1 cellular context compared by ENCODE assay signal in genomic region chr17:19362293-19363113, GRCh38.
TF ChIP-seq lines count a peak whose summit lies in the region.

Gene B9D1 (minus strand): TSS chr17:19362723. CDS start chr17:19362569, 154 bp downstream.

TF ChIP-seq in HepG2, 621 proteins besides CTCF, POLR2A, EP300 and RAD21 (continued from another document and continues in another):
- TF ChIP-seq KLF9 (CRISPR knock-in tag; IDR thresholded peaks at IDR 0.05; ENCODE audit: low read depth) (peak; percentile 46; the same call in 1 of the 2 replicates), KDM4B (CRISPR knock-in tag; IDR thresholded peaks at IDR 0.05) (no peak), PHF8 (CRISPR knock-in tag; IDR thresholded peaks at IDR 0.05) (peak; percentile 78), GMEB1 (CRISPR knock-in tag; IDR thresholded peaks at IDR 0.05; ENCODE audit: borderline replicate concordance) (peak; percentile 62; the same call in 1 of the 2 replicates), ELF4 (CRISPR knock-in tag; IDR thresholded peaks at IDR 0.05; ENCODE audit: borderline replicate concordance) (no peak), DMAP1 (CRISPR knock-in tag; IDR thresholded peaks at IDR 0.05) (peak; percentile 81), FOXA1 (IDR thresholded peaks at IDR 0.05) (no peak), FOXA1 (CRISPR knock-in tag; IDR thresholded peaks at IDR 0.05) (0 out of 2 replicates have a peak, but pooled peaks have one; percentile 15), ZMYM4 (CRISPR knock-in tag; IDR thresholded peaks at IDR 0.05) (peak; percentile 68), ZNF546 (CRISPR knock-in tag; conservative IDR thresholded peaks at IDR 0.05) (peak; percentile 84; the same call in 1 of the 2 replicates), ZNF484 (CRISPR knock-in tag; IDR thresholded peaks at IDR 0.05; ENCODE audit: borderline replicate concordance, low read depth) (no peak), FOXC1 (CRISPR knock-in tag; IDR thresholded peaks at IDR 0.05; ENCODE audit: borderline replicate concordance) (peak; percentile 71; the same call in 1 of the 2 replicates), TRIM24 (CRISPR knock-in tag; IDR thresholded peaks at IDR 0.05) (no peak), KLF16 (CRISPR knock-in tag; IDR thresholded peaks at IDR 0.05) (peak; percentile 40 to 51; a peak in 1 of 4 replicates), KMT2B (CRISPR knock-in tag; IDR thresholded peaks at IDR 0.05) (peak; percentile 41), HDAC1 (CRISPR knock-in tag; IDR thresholded peaks at IDR 0.05) (peak; percentile 97), NR2F2 (IDR thresholded peaks at IDR 0.05; ENCODE audit: borderline replicate concordance, low read depth) (peak; percentile 25; the same call in 1 of the 2 replicates), PREB (CRISPR knock-in tag; IDR thresholded peaks at IDR 0.05) (no peak), ZNF232 (CRISPR knock-in tag; IDR thresholded peaks at IDR 0.05; ENCODE audit: borderline replicate concordance) (no peak), HBP1 (CRISPR knock-in tag; IDR thresholded peaks at IDR 0.05; ENCODE audit: low read depth) (no peak; the same call in 1 of the 2 replicates), CREM (IDR thresholded peaks at IDR 0.05) (peak; percentile 50), CREM (CRISPR knock-in tag; IDR thresholded peaks at IDR 0.05) (no peak), SP2 (CRISPR knock-in tag; IDR thresholded peaks at IDR 0.05) (peak; percentile 39; the same call in 1 of the 2 replicates), TGIF2 (CRISPR knock-in tag; IDR thresholded peaks at IDR 0.05) (no peak; the same call in 1 of the 2 replicates), PBX3 (CRISPR knock-in tag; IDR thresholded peaks at IDR 0.05; ENCODE audit: borderline replicate concordance) (no peak), ZNF850 (CRISPR knock-in tag; conservative IDR thresholded peaks at IDR 0.05) (no peak), THAP9 (CRISPR knock-in tag; IDR thresholded peaks at IDR 0.05; ENCODE audit: borderline replicate concordance) (peak; percentile 26; the same call in 1 of the 2 replicates), ZNF280D (CRISPR knock-in tag; IDR thresholded peaks at IDR 0.05) (no peak), ZGPAT (CRISPR knock-in tag; IDR thresholded peaks at IDR 0.05) (peak; percentile 76), GATAD1 (CRISPR knock-in tag; IDR thresholded peaks at IDR 0.05) (peak; percentile 86), ZBTB43 (CRISPR knock-in tag; conservative IDR thresholded peaks at IDR 0.05) (0 out of 2 replicates have a peak, but pooled peaks have one; percentile 62), RARA (CRISPR knock-in tag; IDR thresholded peaks at IDR 0.05) (0 out of 2 replicates have a peak, but pooled peaks have one; percentile 11), MED1 (CRISPR knock-in tag; IDR thresholded peaks at IDR 0.05) (peak; percentile 31), THAP8 (CRISPR knock-in tag; IDR thresholded peaks at IDR 0.05; ENCODE audit: borderline replicate concordance) (0 out of 2 replicates have a peak, but pooled peaks have one; percentile 27), ZNF224 (CRISPR knock-in tag; IDR thresholded peaks at IDR 0.05) (0 out of 2 replicates have a peak, but pooled peaks have one; percentile 12), ZNF292 (CRISPR knock-in tag; IDR thresholded peaks at IDR 0.05; ENCODE audit: borderline replicate concordance, low read depth) (peak; percentile 64; the same call in 1 of the 2 replicates), KLF11 (CRISPR knock-in tag; IDR thresholded peaks at IDR 0.05) (peak; percentile 57; the same call in 1 of the 2 replicates), ZNF225 (CRISPR knock-in tag; IDR thresholded peaks at IDR 0.05) (no peak), ZBTB10 (CRISPR knock-in tag; IDR thresholded peaks at IDR 0.05; ENCODE audit: borderline replicate concordance) (peak; percentile 84), XRCC5 (optimal IDR thresholded peaks at IDR 0.05; ENCODE audit: low read length) (peak; percentile 58), ZNF451 (CRISPR knock-in tag; IDR thresholded peaks at IDR 0.05) (peak; percentile 76; the same call in 1 of the 2 replicates), ZNF607 (CRISPR knock-in tag; IDR thresholded peaks at IDR 0.05; ENCODE audit: borderline replicate concordance) (0 out of 2 replicates have a peak, but pooled peaks have one; percentile 63)
